ENCODE assay signal across 32 cellular contexts in the genomic region with DNA sequence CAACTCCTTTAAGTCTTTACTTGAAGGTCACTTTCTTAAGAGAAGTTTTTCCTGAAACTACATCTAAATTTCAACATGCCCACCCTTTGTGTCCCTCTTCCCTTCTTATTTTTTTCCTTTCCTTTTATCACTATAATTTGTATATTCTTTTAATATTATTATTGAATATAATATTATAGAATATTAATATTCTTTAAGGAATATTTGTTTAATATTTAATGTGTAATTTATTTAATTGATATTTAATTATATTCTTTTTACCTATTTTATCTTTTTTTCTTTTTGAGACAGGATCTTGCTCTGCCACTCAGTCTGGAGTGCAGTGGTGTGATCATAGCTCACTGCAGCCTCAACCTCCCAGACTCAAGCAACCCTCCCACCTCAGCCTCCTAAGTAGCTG.
"Had no signal": no experiment of that assay in that cellular context is flagged by ENCODE, and none has a peak within 500 bp of the region (broad histone marks: within the 10 kb centered on the region; RNA-seq: fewer than 3 reads in every experiment).

No MANE protein-coding gene starts in this region.

- H3K4me3 Mint-ChIP-seq: activated CD8-positive, alpha-beta T cell treated with anti-CD3 and anti-CD28 coated beads for 36 hours; activated naive CD8-positive, alpha-beta T cell; activated T-cell treated with anti-CD3 and anti-CD28 coated beads, Interleukin-2, amount 50 U/mL, for 4 hours; activated T-helper 17 cell treated with anti-CD3 and anti-CD28 coated beads, Interleukin-2, amount 50 U/mL, for 72 hours; effector memory CD8-positive, alpha-beta T cell; T-helper 17 cell; T-helper 2 cell treated with Interferon-gamma antibody and Interleukin-4, amounts not matched to agents 5 μg/mL and 100 μg/mL, for 36 hours had no signal

- H3K9me3 Mint-ChIP-seq: activated CD8-positive, alpha-beta T cell treated with anti-CD3 and anti-CD28 coated beads for 36 hours; activated T-cell treated with anti-CD3 and anti-CD28 coated beads, Interleukin-2, amount 50 U/mL, for 4 hours; T-helper 2 cell treated with Interferon-gamma antibody and Interleukin-4, amounts not matched to agents 5 μg/mL and 100 μg/mL, for 36 hours had no signal

- H3K27me3 Mint-ChIP-seq: activated naive CD8-positive, alpha-beta T cell; effector memory CD8-positive, alpha-beta T cell; T-helper 17 cell had no signal

- H3K4me3 ChIP-seq: esophagus squamous epithelium had no signal

- H3K27me3 ChIP-seq: brain microvascular endothelial cell, esophagus squamous epithelium had no signal

- H3K27ac Mint-ChIP-seq: activated CD8-positive, alpha-beta T cell treated with anti-CD3 and anti-CD28 coated beads for 36 hours; activated naive CD8-positive, alpha-beta T cell; activated T-helper 17 cell treated with anti-CD3 and anti-CD28 coated beads, Interleukin-2, amount 50 U/mL, for 72 hours; effector memory CD8-positive, alpha-beta T cell; T-helper 17 cell; T-helper 2 cell treated with Interferon-gamma antibody and Interleukin-4, amounts not matched to agents 5 μg/mL and 100 μg/mL, for 36 hours had no signal

- FAIRE-seq: astrocyte, bronchial epithelial cell, colon, endothelial cell of umbilical vein had no signal

- DNase-seq: activated CD4-positive, alpha-beta T cell treated with anti-CD3 and anti-CD28 coated beads for 1 hour; activated CD4-positive, alpha-beta T cell treated with anti-CD3 and anti-CD28 coated beads for 4 hours; activated CD4-positive, alpha-beta T cell treated with anti-CD3 and anti-CD28 coated beads, Interleukin-2, amount 50 U/mL, for 1 hour; activated CD4-positive, alpha-beta T cell treated with anti-CD3 and anti-CD28 coated beads, Interleukin-2, amount 50 U/mL, for 48 hours; activated CD8-positive, alpha-beta memory T cell treated with anti-CD3 and anti-CD28 coated beads for 24 hours; activated CD8-positive, alpha-beta T cell treated with anti-CD3 and anti-CD28 coated beads for 36 hours; activated effector memory CD4-positive, alpha-beta T cell treated with Interleukin-2 at 50 U/mL for 16 hours; activated gamma-delta T cell treated with Interleukin-2 at 50 U/mL for 16 hours; activated naive CD4-positive, alpha-beta T cell treated with anti-CD3 and anti-CD28 coated beads, Interleukin-2, amount 50 U/mL, for 16 hours; activated naive CD4-positive, alpha-beta T cell treated with Interleukin-2 at 50 U/mL for 16 hours; activated T-cell treated with anti-CD3 and anti-CD28 coated beads, Interleukin-2, amount 50 U/mL, for 4 hours; amniotic stem cell; anterior cingulate cortex; brain microvascular endothelial cell; cortex of kidney; dermis blood vessel endothelial cell; effector CD4-positive, alpha-beta T cell; effector memory CD8-positive, alpha-beta T cell; esophagus squamous epithelium; foreskin melanocyte; head of caudate nucleus; T-helper 1 cell; T-helper 17 cell; T1000 had no signal

- H3K36me3 ChIP-seq: brain microvascular endothelial cell, esophagus squamous epithelium had no signal

- ATAC-seq: activated CD8-positive, alpha-beta T cell treated with anti-CD3 and anti-CD28 coated beads for 36 hours; activated T-cell treated with anti-CD3 and anti-CD28 coated beads, Interleukin-2, amount 50 U/mL, for 4 hours; activated T-helper 17 cell treated with anti-CD3 and anti-CD28 coated beads, Interleukin-2, amount 50 U/mL, for 72 hours; effector memory CD8-positive, alpha-beta T cell; T-helper 17 cell had no signal

- H3K9me3 ChIP-seq: esophagus squamous epithelium had no signal

- H3K4me1 ChIP-seq: esophagus squamous epithelium had no signal

- H3K27ac ChIP-seq: brain microvascular endothelial cell, epithelial cell of prostate, esophagus squamous epithelium had no signal

- H3K4me1 Mint-ChIP-seq: activated T-helper 17 cell treated with anti-CD3 and anti-CD28 coated beads, Interleukin-2, amount 50 U/mL, for 72 hours; T-helper 17 cell had no signal
